In the genomic region with DNA sequence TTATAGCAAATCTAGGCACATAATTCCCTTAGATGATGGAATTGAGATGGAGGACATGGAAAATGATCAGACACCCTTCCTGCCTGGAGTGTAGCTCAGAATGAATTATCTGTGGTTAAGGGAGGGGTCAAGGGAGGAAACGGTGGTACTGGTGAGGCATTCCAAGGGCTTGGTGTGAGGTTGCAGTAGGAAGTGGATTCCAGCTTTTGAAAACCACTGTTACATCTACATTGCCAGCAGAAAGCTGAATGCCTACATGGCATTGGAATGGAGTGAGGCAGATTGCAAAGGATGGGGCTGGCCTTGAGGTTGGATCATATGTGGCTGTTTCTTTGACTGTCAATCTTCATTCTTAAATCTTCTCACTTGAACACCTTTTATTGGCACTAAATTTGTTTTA, we compare ENCODE assay signal across 14 cellular contexts.
DNase-seq lines count a peak whose midpoint lies in the region; TF ChIP-seq lines count a peak whose summit lies in the region.
"Had no signal": no experiment of that assay in that cellular context is flagged by ENCODE, and none has a peak within 500 bp of the region (broad histone marks: within the 10 kb centered on the region; RNA-seq: fewer than 3 reads in every experiment).

No MANE protein-coding gene starts in this region.

- H3K4me3 Mint-ChIP-seq in activated naive CD8-positive, alpha-beta T cell treated with anti-CD3 and anti-CD28 coated beads for 36 hours: no peak overlapping the region
- H3K4me3 Mint-ChIP-seq in glutamatergic neuron (ENCODE audit: unreplicated experiment): no peak overlapping the region
- H3K4me3 Mint-ChIP-seq: CD8-positive, alpha-beta T cell had no signal

- no peaks in the 10 kb centered on the region for H3K36me3 ChIP-seq in BJ (ENCODE audit: control insufficient read depth, insufficient read depth, low read length)
- no peaks in the 10 kb centered on the region for H3K36me3 ChIP-seq in MG63

- no peaks in the 10 kb centered on the region for H3K4me1 Mint-ChIP-seq in activated naive CD8-positive, alpha-beta T cell treated with anti-CD3 and anti-CD28 coated beads for 36 hours
- H3K4me1 Mint-ChIP-seq in glutamatergic neuron (ENCODE audit: low read depth, unreplicated experiment): no peaks in the 10 kb centered on the region

- CTCF ChIA-PET in BJ (lab: Yijun Ruan, JAX): interaction anchor here (0.9 to 1.3 kb wide), 2 partner anchors 72 to 141 kb away, joined by 3 to 6 read pairs; no protein-coding TSS in a partner anchor

- H3K9me3 ChIP-seq in MG63: no peaks in the 10 kb centered on the region

- POLR2A ChIA-PET in BJ (lab: Charles Lee): interaction anchor here (0.6 kb wide), 1 partner anchor 19 kb away, joined by 3 read pairs; no protein-coding TSS in a partner anchor

- DNase-seq in BJ (ENCODE audit: low read depth) (peak; percentile 49), MG63 (peak; percentile 74), cardiac fibroblast (ENCODE audit: low read depth in 2 of 2) (peak; percentile 71 to 88), myocyte (ENCODE audit: low read depth) (peak; percentile 91), NCI-H2081 (lab: John Stamatoyannopoulos, UW) (no peak), glutamatergic neuron (no peak), iPS-NIHi11 (ENCODE audit: low spot score) (no peak)
- DNase-seq in activated naive CD8-positive, alpha-beta T cell treated with anti-CD3 and anti-CD28 coated beads for 36 hours: no peak
- DNase-seq: activated CD4-positive, alpha-beta T cell treated with anti-CD3 and anti-CD28 coated beads, Interleukin-2, amount 50 U/mL, for 1 hour; CD8-positive, alpha-beta T cell; Kasumi-1; stimulated activated CD4-positive, alpha-beta T cell treated with anti-CD3 and anti-CD28 coated beads, Interleukin-4, amount 100 ng/mL, for 4 hours; stimulated activated naive CD4-positive, alpha-beta T cell treated with Interleukin-2 at 50 U/mL for 16 hours; T-helper 1 cell had no signal

- no peak overlapping the region for H3K4me3 ChIP-seq in BJ (ENCODE audit: low read depth, low read length)
- H3K4me3 ChIP-seq in MG63: no peak overlapping the region
- H3K4me3 ChIP-seq in cardiac fibroblast (replicated peaks in 1 of 2; ENCODE audit: low read depth in 2 of 2, low read length in 2 of 2): no peak overlapping the region

- no peak for TF ChIP-seq CTCF in BJ (IDR thresholded peaks at IDR 0.05; ENCODE audit: insufficient read depth, low read depth, low read length)
- TF ChIP-seq CTCF in cardiac fibroblast (IDR thresholded peaks at IDR 0.05; ENCODE audit: low read depth, low read length): no peak
- no peak for TF ChIP-seq CTCF in glutamatergic neuron (IDR thresholded peaks at IDR 0.05; ENCODE audit: partially characterized antibody, unreplicated experiment)

- H3K27me3 ChIP-seq in BJ (ENCODE audit: control insufficient read depth, insufficient read depth, low read length) (no peaks in the 10 kb centered on the region), MG63 (no peaks in the 10 kb centered on the region)

- no peak overlapping the region for H3K27ac Mint-ChIP-seq in activated naive CD8-positive, alpha-beta T cell treated with anti-CD3 and anti-CD28 coated beads for 36 hours
- H3K27ac Mint-ChIP-seq in glutamatergic neuron (ENCODE audit: unreplicated experiment): no peak overlapping the region
- H3K27ac Mint-ChIP-seq: CD8-positive, alpha-beta T cell had no signal

- H3K27me3 Mint-ChIP-seq in activated naive CD8-positive, alpha-beta T cell treated with anti-CD3 and anti-CD28 coated beads for 36 hours: no peaks in the 10 kb centered on the region
- H3K27me3 Mint-ChIP-seq in glutamatergic neuron (ENCODE audit: unreplicated experiment): peaks cover 2% of the 10 kb centered on the region

- H3K36me3 Mint-ChIP-seq in activated naive CD8-positive, alpha-beta T cell treated with anti-CD3 and anti-CD28 coated beads for 36 hours: no peaks in the 10 kb centered on the region
- no peaks in the 10 kb centered on the region for H3K36me3 Mint-ChIP-seq in glutamatergic neuron (ENCODE audit: unreplicated experiment)
- H3K36me3 Mint-ChIP-seq: CD8-positive, alpha-beta T cell had no signal

- H3K9me3 Mint-ChIP-seq in activated naive CD8-positive, alpha-beta T cell treated with anti-CD3 and anti-CD28 coated beads for 36 hours: no peaks in the 10 kb centered on the region
- H3K9me3 Mint-ChIP-seq in glutamatergic neuron (ENCODE audit: unreplicated experiment): no peaks in the 10 kb centered on the region
- H3K9me3 Mint-ChIP-seq: CD8-positive, alpha-beta T cell had no signal

Comparison
In these comparisons a context has a peak if more than half of its experiments do, and no peak if none do; other contexts are left out.
1. DNase-seq: peak in BJ (single experiment), MG63 (single experiment), cardiac fibroblast (2 of 2) and myocyte (single experiment); none in activated naive CD8-positive, alpha-beta T cell treated with anti-CD3 and anti-CD28 coated beads for 36 hours (single experiment), NCI-H2081 (0 of 2), glutamatergic neuron (single experiment) and iPS-NIHi11 (single experiment).